8 cellular contexts compared by ENCODE assay signal in the genomic region with DNA sequence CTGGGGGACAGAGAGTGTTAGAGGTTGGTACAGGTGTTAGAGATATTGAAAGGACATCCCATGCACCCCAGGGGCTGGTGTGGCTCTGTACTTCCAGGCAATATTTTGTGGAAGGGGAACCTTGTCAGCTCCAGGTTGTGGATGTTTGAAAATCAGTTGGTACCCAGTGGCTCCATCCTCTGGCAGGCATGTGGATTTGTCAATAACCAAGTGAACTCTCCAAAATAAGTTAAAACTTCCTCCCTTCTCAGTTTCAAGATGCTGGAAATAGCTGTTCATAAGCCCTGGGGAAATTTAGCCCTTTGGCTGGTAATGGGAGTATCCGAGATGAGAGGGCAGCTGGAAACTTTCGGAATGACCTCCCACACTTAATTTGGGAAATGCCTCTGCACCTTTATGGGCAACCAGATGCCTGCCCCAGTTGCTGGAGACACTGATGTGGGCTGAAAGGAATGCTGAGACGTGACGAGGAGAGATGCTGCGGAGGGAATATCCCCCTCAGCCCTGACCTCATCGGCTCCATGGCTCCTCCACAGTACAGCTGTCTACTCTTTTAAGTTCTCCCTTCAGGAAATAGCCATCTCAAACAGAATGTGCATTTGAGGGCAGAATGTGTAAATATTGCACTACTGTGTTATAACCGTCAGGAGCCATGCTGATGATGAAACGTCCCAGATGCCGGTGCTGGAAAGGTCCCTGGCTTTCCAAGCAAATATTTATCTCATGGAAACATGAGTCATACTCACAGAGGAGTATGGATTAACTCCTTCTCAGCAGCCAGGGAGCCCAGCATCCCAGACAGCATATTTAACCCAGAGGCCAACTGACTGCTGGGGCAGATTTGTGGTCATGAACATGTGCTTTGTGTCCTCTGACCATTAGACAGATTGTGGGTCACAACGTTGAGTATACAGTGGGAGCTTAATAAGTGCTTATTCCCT. TPM values are rescaled to one million over a fixed set of nuclear protein-coding genes. Genes with fewer than 3 reads are reported as not detected.
DNase-seq lines count a peak whose midpoint lies in the region; ATAC-seq and TF ChIP-seq lines count a peak whose summit lies in the region.

No MANE protein-coding gene starts in this region.

- H3K9me3 ChIP-seq in lung (ENCODE audit: control insufficient read depth in 2 of 2, insufficient read depth in 1 of 2, low read length in 1 of 2), result no peaks in the 10 kb centered on the region

- H2AFZ ChIP-seq in ACC112 (ENCODE audit: low read length, unreplicated experiment), result no peak overlapping the region

- peak; percentile 48 for TF ChIP-seq CTCF in cardiac fibroblast (IDR thresholded peaks at IDR 0.05; ENCODE audit: low read depth, low read length)
- no peak for TF ChIP-seq CTCF in lung (IDR thresholded peaks at IDR 0.05; ENCODE audit: control extremely low read depth, extremely low read depth)

- H3K27me3 ChIP-seq in ACC112 (ENCODE audit: insufficient read depth, low read length), result no peaks in the 10 kb centered on the region
- H3K27me3 ChIP-seq in lung (ENCODE audit: control insufficient read depth, insufficient read depth), result no peaks in the 10 kb centered on the region

- no peak overlapping the region for H3K4me3 Mint-ChIP-seq in stimulated activated memory B cell treated with anti-CD40 and anti-IgM and Interleukin-4, amounts not matched to agents 10 μg/mL and 1 μg/mL and 100 μg/mL, for 72 hours
- no peak overlapping the region for H3K4me3 Mint-ChIP-seq in activated T-cell treated with anti-CD3 and anti-CD28 coated beads, Interleukin-2, amount 50 U/mL, for 4 hours

- H3K27ac ChIP-seq in ACC112 (ENCODE audit: low read depth, low read length) (peak overlapping the region; percentile 89), lung (ENCODE audit: low read depth in 1 of 2, low read length in 1 of 2) (no peak overlapping the region)

- H3K27me3 Mint-ChIP-seq in stimulated activated memory B cell treated with anti-CD40 and anti-IgM and Interleukin-4, amounts not matched to agents 10 μg/mL and 1 μg/mL and 100 μg/mL, for 72 hours, result no peaks in the 10 kb centered on the region
- H3K27me3 Mint-ChIP-seq in activated T-cell treated with anti-CD3 and anti-CD28 coated beads, Interleukin-2, amount 50 U/mL, for 4 hours (ENCODE audit: low read depth), result peaks cover 4% of the 10 kb centered on the region

- H3K36me3 ChIP-seq in ACC112 (ENCODE audit: insufficient read depth, low read length), result peaks cover 79% of the 10 kb centered on the region
- H3K36me3 ChIP-seq in lung (ENCODE audit: control insufficient read depth in 2 of 2, insufficient read depth in 2 of 2, low read length in 2 of 2), result peaks cover 3 to 5% of the 10 kb centered on the region in 2 donors

- WGBS in lung, 2 donors, result 44 to 57% methylated on average over 10 of the region's 10 CpGs

- DNase-seq in Kasumi-1 (lab: John Stamatoyannopoulos, UW) (peak; percentile 23 to 29), cardiac fibroblast (ENCODE audit: low read depth in 2 of 2) (peak; percentile 98), lung (ENCODE audit: low spot score) (peak; percentile 44), T-helper 1 cell (no peak)
- no peak for DNase-seq in stimulated activated CD4-positive, alpha-beta T cell treated with anti-CD3 and anti-CD28 coated beads, Interleukin-1b, Interleukin-23, amount 100 ng/mL, for 48 hours
- no peak for DNase-seq in activated T-cell treated with anti-CD3 and anti-CD28 coated beads, Interleukin-2, amount 50 U/mL, for 4 hours

- ATAC-seq in lung (ENCODE audit: insufficient read depth, low FRiP score), result peak; percentile 28
- ATAC-seq in stimulated activated memory B cell treated with anti-CD40 and anti-IgM and Interleukin-4, amounts not matched to agents 10 μg/mL and 1 μg/mL and 100 μg/mL, for 72 hours, result no peak
- ATAC-seq in activated T-cell treated with anti-CD3 and anti-CD28 coated beads, Interleukin-2, amount 50 U/mL, for 4 hours, result no peak

- H3K36me3 Mint-ChIP-seq in stimulated activated memory B cell treated with anti-CD40 and anti-IgM and Interleukin-4, amounts not matched to agents 10 μg/mL and 1 μg/mL and 100 μg/mL, for 72 hours, result no peaks in the 10 kb centered on the region
- no peaks in the 10 kb centered on the region for H3K36me3 Mint-ChIP-seq in activated T-cell treated with anti-CD3 and anti-CD28 coated beads, Interleukin-2, amount 50 U/mL, for 4 hours (ENCODE audit: insufficient read depth)

- H3K4me3 ChIP-seq in ACC112 (ENCODE audit: low read depth, low read length) (no peak overlapping the region), cardiac fibroblast (replicated peaks in 1 of 2; ENCODE audit: low read depth in 2 of 2, low read length in 2 of 2) (peak overlapping the region in 1 of 2 donors; percentile 2), lung (no peak overlapping the region)

- H3K4me1 ChIP-seq in ACC112 (ENCODE audit: control insufficient read depth, insufficient read depth, low read length, unreplicated experiment) (peaks cover 59% of the 10 kb centered on the region), lung (ENCODE audit: control insufficient read depth in 2 of 2, insufficient read depth in 2 of 2, low read length in 2 of 2) (peaks cover 0 to 5% of the 10 kb centered on the region in 2 donors)

- peaks cover 2% of the 10 kb centered on the region for H3K79me2 ChIP-seq in ACC112 (ENCODE audit: control insufficient read depth, insufficient read depth, low read length, unreplicated experiment)

- H3K27ac Mint-ChIP-seq in stimulated activated memory B cell treated with anti-CD40 and anti-IgM and Interleukin-4, amounts not matched to agents 10 μg/mL and 1 μg/mL and 100 μg/mL, for 72 hours, result no peak overlapping the region

- H3K9me3 Mint-ChIP-seq in stimulated activated memory B cell treated with anti-CD40 and anti-IgM and Interleukin-4, amounts not matched to agents 10 μg/mL and 1 μg/mL and 100 μg/mL, for 72 hours, result no peaks in the 10 kb centered on the region
- H3K9me3 Mint-ChIP-seq in activated T-cell treated with anti-CD3 and anti-CD28 coated beads, Interleukin-2, amount 50 U/mL, for 4 hours, result no peaks in the 10 kb centered on the region

- H3K4me1 Mint-ChIP-seq in stimulated activated memory B cell treated with anti-CD40 and anti-IgM and Interleukin-4, amounts not matched to agents 10 μg/mL and 1 μg/mL and 100 μg/mL, for 72 hours, result no peaks in the 10 kb centered on the region
- H3K4me1 Mint-ChIP-seq in activated T-cell treated with anti-CD3 and anti-CD28 coated beads, Interleukin-2, amount 50 U/mL, for 4 hours (ENCODE audit: low read depth), result no peaks in the 10 kb centered on the region

RNA-seq across cellular contexts. Expression of a gene that starts 29.5 kb away (rescaled TPM):
- 100 to 1,000 TPM in 1 of 2 donors, 10 to 100 TPM in 1; 96.4 to 146 TPM for total RNA-seq in lung
- polyA plus RNA-seq in lung, result 100 to 1,000 TPM; 100 to 122 TPM
- total RNA-seq in activated T-cell treated with anti-CD3 and anti-CD28 coated beads, Interleukin-2, amount 50 U/mL, for 4 hours, result under 1 TPM; 0.81 to 0.84 (median 0.82) TPM

Comparison
In these comparisons a context has a peak if more than half of its experiments do, and no peak if none do; other contexts are left out.
1. DNase-seq: peak in Kasumi-1 (2 of 2), cardiac fibroblast (2 of 2) and lung (single experiment); none in T-helper 1 cell (0 of 5), stimulated activated CD4-positive, alpha-beta T cell treated with anti-CD3 and anti-CD28 coated beads, Interleukin-1b, Interleukin-23, amount 100 ng/mL, for 48 hours (single experiment) and activated T-cell treated with anti-CD3 and anti-CD28 coated beads, Interleukin-2, amount 50 U/mL, for 4 hours (single experiment).
2. RNA of a gene that starts 29.5 kb away (total RNA-seq): 96.4 to 146 TPM in lung; 0.81 to 0.84 TPM in activated T-cell treated with anti-CD3 and anti-CD28 coated beads, Interleukin-2, amount 50 U/mL, for 4 hours; every median in the first group is over 10 times any median in the second.